Comparison of ENCODE assay signal across 11 cellular contexts in genomic region chr17:81028506-81028858, GRCh38.
"Had no signal": no experiment of that assay in that cellular context is flagged by ENCODE, and none has a peak within 500 bp of the region (broad histone marks: within the 10 kb centered on the region; RNA-seq: fewer than 3 reads in every experiment).

No MANE protein-coding gene starts in this region.

- H3K36me3 ChIP-seq: ovary, tibial artery had no signal

- H3K36me3 Mint-ChIP-seq: stimulated activated memory B cell treated with anti-CD40 and anti-IgM and Interleukin-4, amounts not matched to agents 10 μg/mL and 1 μg/mL and 100 μg/mL, for 72 hours had no signal

- H3K9me3 Mint-ChIP-seq: nephron progenitor cell had no signal

- H3K9me3 ChIP-seq: body of pancreas, ovary, tibial artery had no signal

- H3K27ac ChIP-seq: body of pancreas, ovary, tibial artery had no signal

- H3K27me3 ChIP-seq: ovary had no signal

- DNase-seq: activated T-cell treated with anti-CD3 and anti-CD28 coated beads, Interleukin-2, amount 50 U/mL, for 1 hour; glutamatergic neuron; nephron progenitor cell; small intestine; tibial artery had no signal

- H3K4me3 ChIP-seq: body of pancreas, ovary, tibial artery had no signal

- H3K27ac Mint-ChIP-seq: nephron progenitor cell; stimulated activated memory B cell treated with anti-CD40 and anti-IgM and Interleukin-4, amounts not matched to agents 10 μg/mL and 1 μg/mL and 100 μg/mL, for 72 hours; T-helper 2 cell treated with Interferon-gamma antibody and Interleukin-4, amounts not matched to agents 5 μg/mL and 100 μg/mL, for 36 hours had no signal

- FAIRE-seq: endometrium, small intestine had no signal

- ATAC-seq: body of pancreas, left colon had no signal
